14 cellular contexts compared by ENCODE assay signal in the genomic region with DNA sequence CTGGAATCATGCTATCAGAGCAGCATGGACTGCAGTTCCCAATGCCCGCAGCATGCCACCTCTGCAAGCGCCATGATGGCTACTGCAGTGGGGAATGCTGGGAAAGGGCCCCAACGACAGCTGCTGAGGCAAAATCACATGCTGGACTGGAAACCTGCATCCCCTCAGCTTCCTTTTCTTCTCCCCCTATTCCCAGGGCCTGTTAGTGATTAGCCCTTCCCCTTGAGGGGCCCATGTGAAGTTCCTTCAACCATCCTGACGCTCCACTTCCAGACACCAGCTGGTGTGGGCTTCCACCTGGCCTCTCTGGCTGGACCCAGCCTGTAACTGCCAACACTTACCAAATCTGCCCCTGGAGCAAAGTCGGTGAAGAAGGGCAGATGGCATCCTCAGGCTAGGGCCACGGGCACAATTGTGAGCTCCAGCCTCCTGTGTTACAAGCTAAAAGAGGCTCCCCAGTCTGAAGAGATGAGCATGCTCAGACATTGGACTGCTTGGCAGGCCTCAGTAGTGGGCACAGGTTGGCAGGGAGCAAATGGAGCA. TPM values are rescaled to one million over a fixed set of nuclear protein-coding genes. Genes with fewer than 3 reads are reported as not detected.
DNase-seq lines count a peak whose midpoint lies in the region; ATAC-seq and TF ChIP-seq lines count a peak whose summit lies in the region.
"Had no signal": no experiment of that assay in that cellular context is flagged by ENCODE, and none has a peak within 500 bp of the region (broad histone marks: within the 10 kb centered on the region; RNA-seq: fewer than 3 reads in every experiment).

No MANE protein-coding gene starts in this region.

- peaks cover 36% of the 10 kb centered on the region for H3K36me3 ChIP-seq in SK-N-MC (ENCODE audit: insufficient read depth, low read length)
- peaks cover 6% of the 10 kb centered on the region for H3K36me3 ChIP-seq in smooth muscle cell (ENCODE audit: low read depth)

- no peak overlapping the region for H2AFZ ChIP-seq in smooth muscle cell (ENCODE audit: low read depth)
- H2AFZ ChIP-seq: PC-9 had no signal

- H4K20me1 ChIP-seq in smooth muscle cell (ENCODE audit: low read depth), result peaks cover 26% of the 10 kb centered on the region

- H3K27ac Mint-ChIP-seq in activated naive CD4-positive, alpha-beta T cell treated with anti-CD3 and anti-CD28 coated beads, Interleukin-2, amount 10 ng/mL, durations not matched to agents 7 days and 5 days, result peak overlapping the region; percentile 29
- H3K27ac Mint-ChIP-seq in type B pancreatic cell, result peak overlapping the region; percentile 31

- peaks cover 23% of the 10 kb centered on the region for H3F3A ChIP-seq in smooth muscle cell (ENCODE audit: low read depth)

- peak overlapping the region; percentile 6; the same call in 1 of the 2 replicates for H3K27ac ChIP-seq in SK-N-MC
- no peak overlapping the region for H3K27ac ChIP-seq in smooth muscle cell (ENCODE audit: low read depth)
- H3K27ac ChIP-seq: PC-9, testis had no signal

- no peaks in the 10 kb centered on the region for H3K9me3 Mint-ChIP-seq in activated naive CD4-positive, alpha-beta T cell treated with anti-CD3 and anti-CD28 coated beads, Interleukin-2, amount 10 ng/mL, durations not matched to agents 7 days and 5 days
- no peaks in the 10 kb centered on the region for H3K9me3 Mint-ChIP-seq in type B pancreatic cell

- no peaks in the 10 kb centered on the region for H3K9me3 ChIP-seq in SK-N-MC (ENCODE audit: low read depth, low read length)
- H3K9me3 ChIP-seq in smooth muscle cell (replicated peaks; ENCODE audit: low read depth), result no peaks in the 10 kb centered on the region
- H3K9me3 ChIP-seq: testis had no signal

- no peaks in the 10 kb centered on the region for H3K79me2 ChIP-seq in smooth muscle cell (ENCODE audit: low read depth)

- intact Hi-C loops in left colon (cut with DNase I, micrococcal nuclease), result no loop called here

- DNase-seq in activated naive CD4-positive, alpha-beta T cell treated with anti-CD3 and anti-CD28 coated beads, Interleukin-2, amount 10 ng/mL, durations not matched to agents 7 days and 5 days, result no peak
- DNase-seq in activated naive CD4-positive, alpha-beta T cell treated with Interleukin-2 at 50 U/mL for 16 hours, result no peak
- DNase-seq in SK-N-MC (ENCODE audit: low read depth, low spot score) (no peak), left colon (no peak), type B pancreatic cell (ENCODE audit: extremely low spot score, unreplicated experiment) (no peak), omental fat pad (ENCODE audit: low spot score) (no peak), NCI-H1417 treated with DMSO at 0.1 percent for 48 hours (lab: John Stamatoyannopoulos, UW) (no peak), smooth muscle cell (lab: John Stamatoyannopoulos, UW; ENCODE audit: unreplicated experiment) (no peak)
- DNase-seq: GF-D8, mesendoderm, NCI-H146, NCI-H510A, PC-9, testis had no signal

- H3K4me1 Mint-ChIP-seq in activated naive CD4-positive, alpha-beta T cell treated with anti-CD3 and anti-CD28 coated beads, Interleukin-2, amount 10 ng/mL, durations not matched to agents 7 days and 5 days, result no peaks in the 10 kb centered on the region
- peaks cover 47% of the 10 kb centered on the region for H3K4me1 Mint-ChIP-seq in type B pancreatic cell (ENCODE audit: unreplicated experiment)

- no peak overlapping the region for H3K4me3 Mint-ChIP-seq in activated naive CD4-positive, alpha-beta T cell treated with anti-CD3 and anti-CD28 coated beads, Interleukin-2, amount 10 ng/mL, durations not matched to agents 7 days and 5 days
- H3K4me3 Mint-ChIP-seq in type B pancreatic cell, result no peak overlapping the region

- H3K9ac ChIP-seq in SK-N-MC (ENCODE audit: insufficient read length) (no peak overlapping the region), smooth muscle cell (ENCODE audit: low read depth) (no peak overlapping the region)

- TF ChIP-seq CTCF in type B pancreatic cell (conservative IDR thresholded peaks at IDR 0.05) (no peak), omental fat pad (IDR thresholded peaks at IDR 0.05) (no peak), smooth muscle cell (IDR thresholded peaks at IDR 0.05; ENCODE audit: borderline replicate concordance, insufficient read depth, poor library complexity, severe bottlenecking) (no peak)

- no peak overlapping the region for H3K4me3 ChIP-seq in SK-N-MC
- H3K4me3 ChIP-seq in smooth muscle cell, result no peak overlapping the region
- H3K4me3 ChIP-seq: PC-9, testis had no signal

- peak; percentile 8 for ATAC-seq in left colon
- no peak for ATAC-seq in omental fat pad (ENCODE audit: low FRiP score)

- H3K4me1 ChIP-seq in smooth muscle cell (ENCODE audit: low read depth), result peaks cover 4% of the 10 kb centered on the region
- H3K4me1 ChIP-seq: testis had no signal

- peaks cover 26% of the 10 kb centered on the region for H3K36me3 Mint-ChIP-seq in activated naive CD4-positive, alpha-beta T cell treated with anti-CD3 and anti-CD28 coated beads, Interleukin-2, amount 10 ng/mL, durations not matched to agents 7 days and 5 days
- peaks cover 24% of the 10 kb centered on the region for H3K36me3 Mint-ChIP-seq in type B pancreatic cell

- no peaks in the 10 kb centered on the region for H3K27me3 ChIP-seq in smooth muscle cell (ENCODE audit: low read depth)
- H3K27me3 ChIP-seq: testis had no signal

- 89% methylated on average over 6 of the region's 6 CpGs for WGBS in smooth muscle cell (ENCODE audit: low lambda C conversion rate)

- CTCF ChIA-PET in activated naive CD4-positive, alpha-beta T cell treated with anti-CD3 and anti-CD28 coated beads, Interleukin-2, amount 10 ng/mL, durations not matched to agents 7 days and 5 days (lab: Charles Lee), result interaction anchor here (0.9 to 1.3 kb wide), 3 partner anchors 17 to 212 kb away, joined by 3 to 4 read pairs (median 3); no protein-coding TSS in a partner anchor

- no peak overlapping the region for H3K4me2 ChIP-seq in smooth muscle cell
- H3K4me2 ChIP-seq: PC-9 had no signal

- H3K27me3 Mint-ChIP-seq in activated naive CD4-positive, alpha-beta T cell treated with anti-CD3 and anti-CD28 coated beads, Interleukin-2, amount 10 ng/mL, durations not matched to agents 7 days and 5 days, result no peaks in the 10 kb centered on the region
- no peaks in the 10 kb centered on the region for H3K27me3 Mint-ChIP-seq in type B pancreatic cell

RNA-seq across cellular contexts. Expression of a gene that starts 22.1 kb away (rescaled TPM):
- total RNA-seq in left colon, result 10 to 100 TPM in 1 of 2 donors, 1 to 10 TPM in 1; 6.5 to 18.0 TPM
- 46.7 and 54.2 TPM in 2 replicates for total RNA-seq in type B pancreatic cell (ENCODE audit: low replicate concordance)
- 10 to 100 TPM; 27.3 to 38.1 (median 30.8) TPM for total RNA-seq in omental fat pad
- 45.8 and 46.3 TPM in 2 replicates for total RNA-seq in smooth muscle cell
- 86.8 and 112 TPM in 2 replicates for polyA plus RNA-seq in smooth muscle cell
